Comparison of ENCODE assay signal across 16 cellular contexts in the genomic region with DNA sequence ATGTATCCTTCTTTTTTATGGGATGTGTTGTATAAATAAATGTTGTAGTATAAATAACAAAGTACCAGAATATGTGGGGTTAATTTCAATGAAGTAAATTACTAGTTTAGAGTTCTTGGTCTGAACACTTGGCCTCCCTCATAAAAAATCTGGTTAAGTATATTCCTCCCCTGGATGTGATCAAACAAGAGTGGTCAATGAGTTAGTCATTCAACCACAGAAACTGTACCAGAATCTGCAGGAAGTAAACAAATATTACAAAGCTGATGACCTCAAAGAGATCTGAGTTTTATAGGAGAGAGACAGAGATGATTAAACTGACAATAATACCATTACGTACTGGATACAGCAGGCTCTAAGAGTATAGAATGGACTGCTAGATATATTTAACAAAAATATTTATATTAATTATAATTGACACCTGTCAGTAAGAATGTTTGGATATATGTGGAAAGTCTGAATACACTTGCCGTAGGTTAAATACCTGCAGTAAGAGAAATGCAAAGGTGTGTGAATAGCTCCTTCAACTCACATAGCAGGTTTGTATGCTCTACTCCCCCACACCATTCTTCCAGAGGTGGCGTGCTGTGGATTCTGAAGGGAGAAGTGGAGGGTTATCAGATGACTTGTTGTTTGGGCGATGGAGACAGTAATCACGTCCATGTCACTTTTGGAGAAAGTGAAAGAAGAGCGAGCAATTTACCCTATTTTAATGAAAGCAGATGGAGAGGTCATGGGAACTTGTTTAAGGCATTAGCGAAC.
A peak's percentile ranks its signal among the peaks of the same experiment; 100 is the strongest.
DNase-seq lines count a peak whose midpoint lies in the region; ATAC-seq and TF ChIP-seq lines count a peak whose summit lies in the region.
"Had no signal": no experiment of that assay in that cellular context is flagged by ENCODE, and none has a peak within 500 bp of the region (broad histone marks: within the 10 kb centered on the region; RNA-seq: fewer than 3 reads in every experiment).

No MANE protein-coding gene starts in this region.

- DNase-seq in MCF 10A (ENCODE audit: unreplicated experiment) (peak; percentile 44), breast epithelium (ENCODE audit: low spot score in 2 of 2) (no peak), SW480 (ENCODE audit: low spot score) (peak; percentile 91), fibroblast of villous mesenchyme (ENCODE audit: low read depth) (peak; percentile 67), KG1 (lab: John Stamatoyannopoulos, UW) (no peak), SHP77 (lab: John Stamatoyannopoulos, UW) (no peak)
- no peak for DNase-seq in activated CD4-positive, CD25-positive, alpha-beta regulatory T cell (lab: John Stamatoyannopoulos, UW)
- DNase-seq: NCI-H1417, pancreas, Right ventricle myocardium superior, tibial artery, WERI-Rb-1 had no signal

- no peak for ATAC-seq in GM21786 (IDR thresholded peaks at IDR 0.05; ENCODE audit: unreplicated experiment)
- ATAC-seq: A549, pancreas had no signal

- H3K4me3 ChIP-seq in breast epithelium (no peak overlapping the region), fibroblast of villous mesenchyme (ENCODE audit: low read depth, low read length) (peak overlapping the region; percentile 7)
- H3K4me3 ChIP-seq: A549, pancreas, tibial artery had no signal

- POLR2A ChIA-PET in MCF 10A (lab: Yijun Ruan, JAX), result interaction anchor here (0.6 to 1.0 kb wide), 3 partner anchors 10 to 436 kb away, joined by 3 to 4 read pairs (median 3); no protein-coding TSS in a partner anchor

- H3K27me3 Mint-ChIP-seq in MCF 10A (ENCODE audit: insufficient read depth, unreplicated experiment), result no peaks in the 10 kb centered on the region
- H3K27me3 Mint-ChIP-seq: activated naive CD4-positive, alpha-beta T cell treated with anti-CD3 and anti-CD28 coated beads, Interleukin-2, amount 50 U/mL, for 24 hours had no signal

- BruUV-seq in MCF 10A (replicated peaks; lab: Mats Ljungman, UMichigan), result no TSS peak

- peak overlapping the region; percentile 16 for H3K27ac Mint-ChIP-seq in MCF 10A (ENCODE audit: low read depth, unreplicated experiment)
- H3K27ac Mint-ChIP-seq: activated naive CD4-positive, alpha-beta T cell treated with anti-CD3 and anti-CD28 coated beads, Interleukin-2, amount 50 U/mL, for 24 hours had no signal

- intact Hi-C loops in MCF 10A (cut with micrococcal nuclease), result no loop called here
- intact Hi-C loops in breast epithelium (cut with DNase I; ENCODE audit: low total_unique reads), result no loop called here

- H3K36me3 Mint-ChIP-seq in MCF 10A (ENCODE audit: insufficient read depth, unreplicated experiment), result no peaks in the 10 kb centered on the region
- H3K36me3 Mint-ChIP-seq: activated naive CD4-positive, alpha-beta T cell treated with anti-CD3 and anti-CD28 coated beads, Interleukin-2, amount 50 U/mL, for 24 hours; mesothelial cell of epicardium had no signal

- peaks cover 16% of the 10 kb centered on the region for H3K4me1 Mint-ChIP-seq in MCF 10A (ENCODE audit: insufficient read depth, unreplicated experiment)
- H3K4me1 Mint-ChIP-seq: activated naive CD4-positive, alpha-beta T cell treated with anti-CD3 and anti-CD28 coated beads, Interleukin-2, amount 50 U/mL, for 24 hours had no signal

- H3K27ac ChIP-seq in breast epithelium, result no peak overlapping the region
- H3K27ac ChIP-seq: A549, pancreas, tibial artery, WERI-Rb-1 had no signal

- H3K9me3 Mint-ChIP-seq in MCF 10A (ENCODE audit: unreplicated experiment), result no peaks in the 10 kb centered on the region
- H3K9me3 Mint-ChIP-seq: activated naive CD4-positive, alpha-beta T cell treated with anti-CD3 and anti-CD28 coated beads, Interleukin-2, amount 50 U/mL, for 24 hours; mesothelial cell of epicardium had no signal

- H3K4me1 ChIP-seq in breast epithelium, result no peaks in the 10 kb centered on the region
- H3K4me1 ChIP-seq: A549, pancreas, tibial artery had no signal

- CTCF ChIA-PET in MCF 10A (lab: Yijun Ruan, JAX), result no interaction called here

- H3K36me3 ChIP-seq in breast epithelium, result no peaks in the 10 kb centered on the region
- H3K36me3 ChIP-seq: pancreas, tibial artery, WERI-Rb-1 had no signal

- H3K27me3 ChIP-seq in breast epithelium, result no peaks in the 10 kb centered on the region
- H3K27me3 ChIP-seq: pancreas, tibial artery had no signal

- TF ChIP-seq POLR2A in breast epithelium (IDR thresholded peaks at IDR 0.05), result no peak

- no peak overlapping the region for H3K4me3 Mint-ChIP-seq in MCF 10A (ENCODE audit: unreplicated experiment)
- H3K4me3 Mint-ChIP-seq: activated naive CD4-positive, alpha-beta T cell treated with anti-CD3 and anti-CD28 coated beads, Interleukin-2, amount 50 U/mL, for 24 hours; mesothelial cell of epicardium had no signal

- TF ChIP-seq CTCF in MCF 10A (IDR thresholded peaks at IDR 0.05; ENCODE audit: unreplicated experiment), result no peak
- TF ChIP-seq CTCF in breast epithelium (IDR thresholded peaks at IDR 0.05), result no peak
- no peak for TF ChIP-seq CTCF in fibroblast of villous mesenchyme (IDR thresholded peaks at IDR 0.05; ENCODE audit: insufficient read depth, low read depth, low read length)

- no peaks in the 10 kb centered on the region for H3K9me3 ChIP-seq in breast epithelium
- H3K9me3 ChIP-seq: A549, pancreas, tibial artery had no signal

Comparison
In these comparisons a context has a peak if more than half of its experiments do, and no peak if none do; other contexts are left out.
1. DNase-seq: peak in MCF 10A (single experiment), SW480 (single experiment) and fibroblast of villous mesenchyme (single experiment); none in breast epithelium (0 of 2), activated CD4-positive, CD25-positive, alpha-beta regulatory T cell (0 of 4), KG1 (single experiment) and SHP77 (0 of 2).